Comparison of ENCODE assay signal across 38 cellular contexts in the genomic region with DNA sequence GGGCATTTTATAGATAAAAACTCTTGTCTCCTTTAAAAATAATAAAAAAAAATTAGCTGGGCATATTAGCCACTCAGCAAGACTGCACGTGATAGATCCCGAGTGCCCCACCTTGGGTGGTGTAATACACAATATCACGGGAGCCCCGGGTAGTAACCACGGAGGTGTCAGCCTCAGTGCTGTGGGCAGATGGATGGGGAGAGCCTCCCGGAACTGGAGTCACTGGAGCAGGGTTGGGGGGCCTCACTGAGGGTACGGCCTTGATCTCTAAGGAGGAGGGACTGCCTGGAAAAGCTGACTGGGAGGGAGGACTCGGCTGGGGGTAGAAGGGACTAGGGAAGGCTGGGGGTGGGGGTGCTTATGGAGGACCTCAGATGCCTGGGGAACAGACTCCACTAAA. TPM values are rescaled to one million over a fixed set of nuclear protein-coding genes. Genes with fewer than 3 reads are reported as not detected.
"Had no signal": no experiment of that assay in that cellular context is flagged by ENCODE, and none has a peak within 500 bp of the region (broad histone marks: within the 10 kb centered on the region; RNA-seq: fewer than 3 reads in every experiment).

No MANE protein-coding gene starts in this region.

- H3K36me3 ChIP-seq: MG63 had no signal

- H3K4me3 ChIP-seq: MG63 had no signal

- H3K9ac ChIP-seq: KMS-11 had no signal

- H3K27ac ChIP-seq: KMS-11 had no signal

- H3K4me2 ChIP-seq: KMS-11 had no signal

- H3K9me3 ChIP-seq: MG63 had no signal

- DNase-seq: Karpas-422, Kasumi-1, KBM-7, KG1, MG63, MM.1S, MV-4-11, NCI-H1048, NCI-H1092, NCI-H1092 treated with DMSO at 0.1 percent for 48 hours, NCI-H1105, NCI-H1105 treated with DMSO at 0.1 percent for 48 hours, NCI-H1417, NCI-H1417 treated with DMSO at 0.1 percent for 48 hours, NCI-H1436, NCI-H1436 treated with DMSO at 0.1 percent for 48 hours, NCI-H146, NCI-H1694, NCI-H1694 treated with DMSO at 0.1 percent for 48 hours, NCI-H187, NCI-H187 treated with DMSO at 0.1 percent for 48 hours, NCI-H1930, NCI-H2029, NCI-H2029 treated with DMSO at 0.1 percent for 48 hours, NCI-H2081, NCI-H2081 treated with DMSO at 0.1 percent for 48 hours, NCI-H2107, NCI-H2171, NCI-H2171 treated with DMSO at 0.1 percent for 48 hours, NCI-H2227 treated with DMSO at 0.1 percent for 48 hours, NCI-H226, NCI-H345, NCI-H446, NCI-H446 treated with DMSO at 0.1 percent for 48 hours had no signal

- H3K27me3 ChIP-seq: MG63 had no signal

RNA-seq across cellular contexts. Expression of gene LEP, which starts 12.6 kb away (rescaled TPM):
- total RNA-seq: LHCN-M2, M059J, MCF 10A had no signal
